Comparison of ENCODE assay signal across 19 cellular contexts in the genomic region with DNA sequence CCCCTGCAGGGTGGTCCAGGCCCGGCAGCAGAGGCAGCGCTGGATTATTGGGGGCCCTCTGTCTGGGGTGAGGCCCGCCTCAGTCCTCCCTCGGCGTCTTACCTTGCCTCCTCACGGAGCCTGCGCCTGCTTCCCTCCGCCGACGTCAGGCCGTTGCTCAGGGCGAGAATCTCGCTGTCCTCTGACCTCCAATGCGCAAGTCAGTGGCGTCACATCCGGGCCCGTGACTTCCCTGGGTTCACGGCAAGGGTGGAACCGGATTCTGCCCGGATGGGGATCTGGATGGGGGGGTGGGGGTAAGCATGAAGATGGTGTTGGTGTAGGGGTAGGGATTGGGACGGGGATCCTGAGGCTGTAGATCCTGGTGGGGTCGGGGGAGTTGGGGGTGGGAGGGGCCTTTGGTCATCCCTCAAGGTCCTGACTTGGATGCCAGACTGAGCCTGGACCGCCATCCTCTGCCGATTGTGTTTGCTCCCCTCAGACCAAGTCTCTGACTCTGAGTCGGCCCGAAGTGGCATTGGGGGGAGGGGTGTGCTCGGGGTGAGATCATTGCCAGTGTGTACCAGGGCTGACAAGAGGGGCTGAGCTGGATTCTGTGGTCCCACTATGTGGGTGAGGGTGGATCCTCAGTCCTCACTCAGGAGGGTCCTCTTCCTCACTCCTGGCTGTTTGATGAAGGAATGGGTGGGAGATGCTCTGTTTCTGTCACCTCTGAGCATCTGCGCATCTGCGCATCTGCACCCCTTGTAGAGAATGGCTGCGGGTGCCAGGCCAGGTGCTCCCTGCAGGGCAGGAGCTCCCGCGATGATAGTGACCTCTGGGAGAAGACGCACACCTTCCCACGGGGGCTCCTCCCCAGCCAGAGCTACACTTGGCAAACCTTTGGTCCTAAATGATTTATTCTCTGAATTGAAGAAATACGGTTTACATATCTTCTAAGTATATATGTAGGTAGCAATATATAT. TPM values are rescaled to one million over a fixed set of nuclear protein-coding genes. Genes with fewer than 3 reads are reported as not detected.
"Had no signal": no experiment of that assay in that cellular context is flagged by ENCODE, and none has a peak within 500 bp of the region (broad histone marks: within the 10 kb centered on the region; RNA-seq: fewer than 3 reads in every experiment).

A gene with protein sequence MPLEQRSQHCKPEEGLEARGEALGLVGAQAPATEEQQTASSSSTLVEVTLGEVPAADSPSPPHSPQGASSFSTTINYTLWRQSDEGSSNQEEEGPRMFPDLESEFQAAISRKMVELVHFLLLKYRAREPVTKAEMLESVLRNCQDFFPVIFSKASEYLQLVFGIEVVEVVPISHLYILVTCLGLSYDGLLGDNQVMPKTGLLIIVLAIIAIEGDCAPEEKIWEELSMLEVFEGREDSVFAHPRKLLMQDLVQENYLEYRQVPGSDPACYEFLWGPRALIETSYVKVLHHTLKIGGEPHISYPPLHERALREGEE (minus strand): TSS at position 157 of the 965 bp plus-strand sequence. CDS start 2,479 bp downstream, outside the sequence.

RNA-seq across cellular contexts. Expression of the gene that starts here (rescaled TPM):
- total RNA-seq: activated B cell treated with CpG ODN at 0.5 μM for 24 hours; activated CD4-positive, alpha-beta memory T cell treated with anti-CD3 and anti-CD28 coated beads for 36 hours; activated CD4-positive, alpha-beta T cell treated with anti-CD3 and anti-CD28 coated beads, Interleukin-2, amount 10 ng/mL, durations not matched to agents 24 days and 14 days; activated CD8-positive, alpha-beta memory T cell treated with anti-CD3 and anti-CD28 coated beads for 36 hours; activated CD8-positive, alpha-beta T cell treated with anti-CD3 and anti-CD28 coated beads for 36 hours; activated naive CD4-positive, alpha-beta T cell treated with anti-CD3 and anti-CD28 coated beads for 36 hours; activated naive CD4-positive, alpha-beta T cell treated with anti-CD3 and anti-CD28 coated beads, Interleukin-2, amount 50 U/mL, for 72 hours; activated naive CD8-positive, alpha-beta T cell treated with anti-CD3 and anti-CD28 coated beads for 36 hours; activated T-cell treated with anti-CD3 and anti-CD28 coated beads, Interleukin-2, amount 50 U/mL, for 4 hours; activated T-cell treated with anti-CD3 and anti-CD28 coated beads, Interleukin-2, amount 50 U/mL, for 72 hours; activated T-helper 1 cell treated with anti-CD3 and anti-CD28 coated beads, Interleukin-12 subunit alpha, Interleukin-12 subunit beta, Interleukin-2, Interleukin-4 antibody, amounts not matched to agents 30 ng/mL and 10 ng/mL and 1 ng/mL, durations not matched to agents 14 hours and 24 hours and 36 hours; activated T-helper 17 cell treated with anti-CD3 and anti-CD28 coated beads, Interleukin-2, amount 50 U/mL, for 72 hours; adrenal gland; aorta; body of pancreas; breast epithelium; cardiac septum; cerebellum; T-helper 2 cell treated with Interferon-gamma antibody and Interleukin-4, amounts not matched to agents 100 ng/mL and 5 ng/mL, for 36 hours had no signal
- polyA plus RNA-seq: adrenal gland, aorta had no signal
